Comparison of ENCODE assay signal across 8 cellular contexts in genomic region chr22:30200905-30201304, GRCh38. TPM values are rescaled to one million over a fixed set of nuclear protein-coding genes. Genes with fewer than 3 reads are reported as not detected.
DNase-seq lines count a peak whose midpoint lies in the region; ATAC-seq, FAIRE-seq and TF ChIP-seq lines count a peak whose summit lies in the region.
"Not testable (repeated sequence)": the region's sequence is repeated elsewhere in the genome, so short reads cannot be mapped to it uniquely, and the experiment has no call there.
"Had no signal": no experiment of that assay in that cellular context is flagged by ENCODE, and none has a peak within 500 bp of the region (broad histone marks: within the 10 kb centered on the region; RNA-seq: fewer than 3 reads in every experiment).

No MANE protein-coding gene starts in this region.

- peak overlapping the region; percentile 54 for H3K18ac ChIP-seq in IMR-90 (ENCODE audit: low read depth, low read length)

- H3K14ac ChIP-seq in IMR-90 (replicated peaks; ENCODE audit: low read depth, low read length): 0 out of 2 replicates have a peak overlapping the region, but pooled peaks have one; percentile 5

- H3K4me1 Mint-ChIP-seq in activated naive CD4-positive, alpha-beta T cell treated with anti-CD3 and anti-CD28 coated beads, Interleukin-2, amount 50 U/mL, for 24 hours: peaks cover 22% of the 10 kb centered on the region
- peaks cover 62% of the 10 kb centered on the region for H3K4me1 Mint-ChIP-seq in mesothelial cell of epicardium

- H3K9me1 ChIP-seq in IMR-90 (ENCODE audit: insufficient read depth, low read length): peaks cover 32% of the 10 kb centered on the region

- POLR2A ChIA-PET in A549 (lab: Yijun Ruan, JAX); IMR-90 (lab: Charles Lee; ENCODE audit: unreplicated experiment); Panc1 (lab: Charles Lee): not testable (repeated sequence)

- not testable (repeated sequence) for H3K23ac ChIP-seq in IMR-90 (ENCODE audit: low read depth, low read length)

- H3K79me1 ChIP-seq in IMR-90 (ENCODE audit: low read depth in 1 of 2, low read length in 2 of 2): not testable (repeated sequence)

- peak overlapping the region; percentile 37 for H2BK5ac ChIP-seq in IMR-90 (ENCODE audit: low read depth, low read length, poor library complexity, severe bottlenecking)

- H2AK9ac ChIP-seq in IMR-90 (replicated peaks; ENCODE audit: low read depth, low read length, poor library complexity): not testable (repeated sequence)

- peak overlapping the region; percentile 80 for H2BK120ac ChIP-seq in IMR-90 (ENCODE audit: low read depth, low read length)

- not testable (repeated sequence) for H3K4me3 Mint-ChIP-seq in activated naive CD4-positive, alpha-beta T cell treated with anti-CD3 and anti-CD28 coated beads, Interleukin-2, amount 50 U/mL, for 24 hours; mesothelial cell of epicardium

- H2BK20ac ChIP-seq in IMR-90 (ENCODE audit: low read depth, low read length): peak overlapping the region; percentile 42

- not testable (repeated sequence) for H4K20me1 ChIP-seq in IMR-90 (ENCODE audit: insufficient read depth, low read length)

- FAIRE-seq in A549 (lab: Jason Lieb, UNC): not testable (repeated sequence)

- not testable (repeated sequence) for H3K56ac ChIP-seq in IMR-90 (ENCODE audit: extremely low read depth, insufficient read depth, low read length)

- intact Hi-C loops in IMR-90 (cut with micrococcal nuclease); Panc1 (cut with micrococcal nuclease; ENCODE audit: unreplicated experiment); stomach (cut with DNase I; ENCODE audit: low total_unique reads): not testable (repeated sequence)

- not testable (repeated sequence) for TF ChIP-seq CTCF in A549 (IDR thresholded peaks at IDR 0.05); GM13976 (IDR thresholded peaks at IDR 0.05; ENCODE audit: borderline replicate concordance, control extremely low read depth, extremely low read depth, insufficient read depth, missing control alignments); IMR-90 (conservative IDR thresholded peaks at IDR 0.05; ENCODE audit: low read depth, low read length); Panc1 (IDR thresholded peaks at IDR 0.05); mesothelial cell of epicardium (IDR thresholded peaks at IDR 0.05; ENCODE audit: unreplicated experiment); stomach (IDR thresholded peaks at IDR 0.05)

- not testable (repeated sequence) for H3K9ac ChIP-seq in IMR-90 (ENCODE audit: low read depth, low read length)

- in situ Hi-C loops in GM13976 (cut with MboI; ENCODE audit: low sequenced_read_pairs, unreplicated experiment); Panc1 (cut with HindIII; ENCODE audit: low pct_unique_long_range_greater_than_20kb, low sequenced_read_pairs): not testable (repeated sequence)
- in situ Hi-C loops in IMR-90 (cut with MboI; ENCODE audit: low sequenced_read_pairs): loop anchor here (5.0 kb wide), 1 partner anchor 89 kb away; no protein-coding TSS in a partner anchor

- H3K4me1 ChIP-seq in A549 (peaks cover 54% of the 10 kb centered on the region), IMR-90 (ENCODE audit: control insufficient read depth, insufficient read depth, low read length) (peaks cover 36% of the 10 kb centered on the region), Panc1 (ENCODE audit: control insufficient read depth, insufficient read depth, low read length) (peaks cover 36% of the 10 kb centered on the region), stomach (peaks cover 39 to 55% (median 45%) of the 10 kb centered on the region in 4 donors)

- H3K9me3 ChIP-seq in A549; IMR-90 (ENCODE audit: control insufficient read depth, insufficient read depth, low read length); Panc1 (ENCODE audit: control insufficient read depth, insufficient read depth, low read depth, low read length); stomach: not testable (repeated sequence)

- not testable (repeated sequence) for H3K9me3 Mint-ChIP-seq in activated naive CD4-positive, alpha-beta T cell treated with anti-CD3 and anti-CD28 coated beads, Interleukin-2, amount 50 U/mL, for 24 hours; mesothelial cell of epicardium

- peak overlapping the region; percentile 62 for H4K91ac ChIP-seq in IMR-90 (ENCODE audit: insufficient read depth, low read depth, low read length)

- peak overlapping the region in 1 of 2 experiments; percentile 79; a peak in 2 of 4 replicates for H4K8ac ChIP-seq in IMR-90 (ENCODE audit: low read depth in 2 of 2, low read length in 2 of 2)

- H2BK15ac ChIP-seq in IMR-90 (ENCODE audit: low read depth, low read length): peak overlapping the region; percentile 83; the same call in 1 of the 3 replicates

- H3K36me3 ChIP-seq in IMR-90 (ENCODE audit: control insufficient read depth, insufficient read depth, low read length); Panc1 (ENCODE audit: control insufficient read depth, insufficient read depth, low read length); stomach: not testable (repeated sequence)

- not testable (repeated sequence) for BruUV-seq in IMR-90 (replicated peaks; lab: Mats Ljungman, UMichigan); Panc1 (replicated peaks; lab: Mats Ljungman, UMichigan)

- H2AK5ac ChIP-seq in IMR-90 (ENCODE audit: low read depth, low read length): peak overlapping the region; percentile 80

- H3K27ac Mint-ChIP-seq in activated naive CD4-positive, alpha-beta T cell treated with anti-CD3 and anti-CD28 coated beads, Interleukin-2, amount 50 U/mL, for 24 hours: peak overlapping the region; percentile 10
- peak overlapping the region; percentile 62 for H3K27ac Mint-ChIP-seq in mesothelial cell of epicardium

- H3K4ac ChIP-seq in IMR-90 (ENCODE audit: low read depth, low read length): peak overlapping the region; percentile 59

- not testable (repeated sequence) for H3K27me3 ChIP-seq in IMR-90 (ENCODE audit: control insufficient read depth, insufficient read depth, low read length); Panc1 (ENCODE audit: control insufficient read depth, insufficient read depth, low read length); stomach

- H4K5ac ChIP-seq in IMR-90 (ENCODE audit: low read depth, low read length): peak overlapping the region; percentile 43; the same call in 1 of the 2 replicates

- not testable (repeated sequence) for ATAC-seq in A549; IMR-90 (ENCODE audit: low read depth); Panc1

- dilution Hi-C loops in IMR-90 (cut with HindIII; ENCODE audit: low sequenced_read_pairs, unreplicated experiment): not testable (repeated sequence)

- 89% methylated on average over 10 of the region's 10 CpGs for WGBS in A549 (ENCODE audit: missing lambda C conversion rate)
- 80% methylated on average over 1 of the region's 10 CpGs; no CpG with 5 or more reads in 1 of the 2 experiments for WGBS in IMR-90 (ENCODE audit: extremely low coverage in 2 of 2, insufficient read length in 1 of 2), 2 experiments
- WGBS in stomach, 5 donors: 83 to 95% (median 87%) methylated on average over 10 of the region's 10 CpGs

- not testable (repeated sequence) for H3K4me2 ChIP-seq in A549; IMR-90 (ENCODE audit: low read depth, low read length)

- not testable (repeated sequence) for TF ChIP-seq RAD21 in A549 (conservative IDR thresholded peaks at IDR 0.05 in 1 of 2, IDR thresholded peaks at IDR 0.05 in 1 of 2); IMR-90 (IDR thresholded peaks at IDR 0.05; ENCODE audit: low read length)

- CTCF ChIA-PET in A549 (lab: Yijun Ruan, JAX): interaction anchor here (2.2 to 3.1 kb wide), 2 partner anchors 54 to 93 kb away, joined by 9 to 14 read pairs; no protein-coding TSS in a partner anchor
- CTCF ChIA-PET in IMR-90 (lab: Yijun Ruan, JAX); Panc1 (lab: Charles Lee): not testable (repeated sequence)

- not testable (repeated sequence) for TF ChIP-seq POLR2A in A549 (IDR thresholded peaks at IDR 0.05; ENCODE audit: low read length); IMR-90 (IDR thresholded peaks at IDR 0.05; ENCODE audit: low read depth, low read length); stomach (IDR thresholded peaks at IDR 0.05)

- not testable (repeated sequence) for H3K27me3 Mint-ChIP-seq in activated naive CD4-positive, alpha-beta T cell treated with anti-CD3 and anti-CD28 coated beads, Interleukin-2, amount 50 U/mL, for 24 hours; mesothelial cell of epicardium (ENCODE audit: low read depth)

- H3K27ac ChIP-seq in A549: peak overlapping the region; percentile 95 to 100
- H3K27ac ChIP-seq in IMR-90 (ENCODE audit: insufficient read depth, low read length): peak overlapping the region; percentile 27; the same call in 1 of the 2 replicates
- H3K27ac ChIP-seq in Panc1 (ENCODE audit: low read length): peak overlapping the region; percentile 20; the same call in 1 of the 2 replicates
- not testable (repeated sequence) for H3K27ac ChIP-seq in stomach

- not testable (repeated sequence) for H3K4me3 ChIP-seq in A549; IMR-90 (ENCODE audit: insufficient read depth, low read depth, low read length); Panc1 (ENCODE audit: low read depth in 2 of 2, low read length in 2 of 2); stomach

- H3K36me3 Mint-ChIP-seq in activated naive CD4-positive, alpha-beta T cell treated with anti-CD3 and anti-CD28 coated beads, Interleukin-2, amount 50 U/mL, for 24 hours; mesothelial cell of epicardium: not testable (repeated sequence)

- not testable (repeated sequence) for H2AFZ ChIP-seq in IMR-90 (replicated peaks; ENCODE audit: low read length, poor library complexity)

- DNase-seq in A549 (ENCODE audit: low read depth in 1 of 2, low spot score in 1 of 2); IMR-90; Panc1 (ENCODE audit: low read depth, low spot score): not testable (repeated sequence)
- DNase-seq in GM13976 (ENCODE audit: low spot score) (peak; percentile 6), mesothelial cell of epicardium (ENCODE audit: low spot score in 2 of 2, unreplicated experiment in 2 of 2) (peak in 1 of 2 experiments; percentile 21), stomach (peak; percentile 5)

- TF ChIP-seq EP300 in A549 (IDR thresholded peaks at IDR 0.05); stomach (IDR thresholded peaks at IDR 0.05): not testable (repeated sequence)

RNA-seq across cellular contexts. Expression of gene LIF, which starts 45.7 kb away (rescaled TPM):
- polyA plus RNA-seq in A549 (2011; rRNA removed): 54.5 and 64.7 TPM in 2 replicates
- polyA plus RNA-seq in A549 (2012; cell fraction: cytosol; rRNA removed): 53.0 and 70.6 TPM in 2 replicates
- polyA plus RNA-seq in A549 (2012; cell fraction: nucleus; rRNA removed): 279 and 384 TPM in 2 replicates
- polyA plus RNA-seq in A549 (2017; fragmentation: RNase III; extraction: RNeasy Plus Mini Kit Qiagen cat#74134 plus additional on column Dnase treatment): 40.7 to 49.3 TPM (median 44.3 TPM) in 3 replicates
- polyA minus RNA-seq in A549 (2011; rRNA and poly(A)+ RNA removed): 62.7 and 126 TPM in 2 replicates
- 79.4 and 130 TPM in 2 replicates for total RNA-seq in IMR-90 (2012; rRNA removed)
- 203 and 214 TPM in 2 replicates for polyA plus RNA-seq in IMR-90 (2012; rRNA removed)
- 41.6 and 110 TPM in 2 replicates for polyA plus RNA-seq in IMR-90 (2012; cell fraction: cytosol; rRNA removed)
- 1,609 and 2,085 TPM in 2 replicates for polyA plus RNA-seq in IMR-90 (2012; cell fraction: nucleus; rRNA removed; ENCODE audit: low replicate concordance)
- total RNA-seq in Panc1 (2021; ENCODE audit: unreplicated experiment): 34.4 TPM
- polyA plus RNA-seq in Panc1 (2012; ENCODE audit: insufficient read length): 40.7 TPM
- 15.4 to 16.9 TPM (median 15.8 TPM) in 3 replicates for total RNA-seq in mesothelial cell of epicardium
- 1 to 10 TPM in 3 of 5 donors, not detected in 2; 2.0 to 2.4 (median 2.3) TPM for total RNA-seq in stomach
- polyA plus RNA-seq in stomach: 1 to 10 TPM in 2 of 3 donors, under 1 TPM in 1; 0.35 to 5.0 (median 1.4) TPM
- polyA plus RNA-seq: CD4-positive, alpha-beta memory T cell had no signal
